In genomic region chr22:38872172-38872830, GRCh38 we compare ENCODE assay signal across 1 cellular context.
A peak's percentile ranks its signal among the peaks of the same experiment; 100 is the strongest.
TF ChIP-seq lines count a peak whose summit lies in the region.

CBX6 (minus strand) TSS chr22:38872216; CDS start chr22:38872190, 26 bp downstream.

TF ChIP-seq in HepG2, 621 proteins besides CTCF, POLR2A, EP300 and RAD21 (continued from another document and continues in another):
- no peak for TF ChIP-seq ZNF407 (CRISPR knock-in tag; IDR thresholded peaks at IDR 0.05; ENCODE audit: not compliant biosample characterization)
- TF ChIP-seq ZBTB14 (CRISPR knock-in tag; IDR thresholded peaks at IDR 0.05): peak; percentile 92
- TF ChIP-seq TBX2 (CRISPR knock-in tag; IDR thresholded peaks at IDR 0.05; ENCODE audit: borderline replicate concordance): peak; percentile 37; the same call in 1 of the 2 replicates
- no peak for TF ChIP-seq KAT7 (CRISPR knock-in tag; IDR thresholded peaks at IDR 0.05; ENCODE audit: borderline replicate concordance)
- 0 out of 2 replicates have a peak, but pooled peaks have one; percentile 41 for TF ChIP-seq ERF (CRISPR knock-in tag; IDR thresholded peaks at IDR 0.05)
- TF ChIP-seq MBD4 (IDR thresholded peaks at IDR 0.05; ENCODE audit: borderline replicate concordance, low read length): no peak
- TF ChIP-seq EED (CRISPR knock-in tag; IDR thresholded peaks at IDR 0.05): peak; percentile 72; the same call in 1 of the 2 replicates
- peak; percentile 86 for TF ChIP-seq TFAP4 (IDR thresholded peaks at IDR 0.05; ENCODE audit: borderline replicate concordance, low read depth)
- TF ChIP-seq ZNF350 (CRISPR knock-in tag; IDR thresholded peaks at IDR 0.05; ENCODE audit: borderline replicate concordance, low read depth): peak; percentile 40; the same call in 1 of the 2 replicates
- TF ChIP-seq RARA (CRISPR knock-in tag; IDR thresholded peaks at IDR 0.05): no peak
- no peak for TF ChIP-seq ZNF205 (CRISPR knock-in tag; IDR thresholded peaks at IDR 0.05)
- 0 out of 2 replicates have a peak, but pooled peaks have one; percentile 44 for TF ChIP-seq ZNF564 (CRISPR knock-in tag; IDR thresholded peaks at IDR 0.05)
- TF ChIP-seq RFX5 (IDR thresholded peaks at IDR 0.05; ENCODE audit: low read depth, low read length): peak; percentile 88
- TF ChIP-seq HINFP (CRISPR knock-in tag; IDR thresholded peaks at IDR 0.05; ENCODE audit: low read depth): 0 out of 2 replicates have a peak, but pooled peaks have one; percentile 24
- TF ChIP-seq, protein P1, sequence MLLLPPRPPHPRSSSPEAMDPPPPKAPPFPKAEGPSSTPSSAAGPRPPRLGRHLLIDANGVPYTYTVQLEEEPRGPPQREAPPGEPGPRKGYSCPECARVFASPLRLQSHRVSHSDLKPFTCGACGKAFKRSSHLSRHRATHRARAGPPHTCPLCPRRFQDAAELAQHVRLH (CRISPR knock-in tag; IDR thresholded peaks at IDR 0.05; ENCODE audit: borderline replicate concordance, low read depth): no peak
- TF ChIP-seq, protein P2, sequence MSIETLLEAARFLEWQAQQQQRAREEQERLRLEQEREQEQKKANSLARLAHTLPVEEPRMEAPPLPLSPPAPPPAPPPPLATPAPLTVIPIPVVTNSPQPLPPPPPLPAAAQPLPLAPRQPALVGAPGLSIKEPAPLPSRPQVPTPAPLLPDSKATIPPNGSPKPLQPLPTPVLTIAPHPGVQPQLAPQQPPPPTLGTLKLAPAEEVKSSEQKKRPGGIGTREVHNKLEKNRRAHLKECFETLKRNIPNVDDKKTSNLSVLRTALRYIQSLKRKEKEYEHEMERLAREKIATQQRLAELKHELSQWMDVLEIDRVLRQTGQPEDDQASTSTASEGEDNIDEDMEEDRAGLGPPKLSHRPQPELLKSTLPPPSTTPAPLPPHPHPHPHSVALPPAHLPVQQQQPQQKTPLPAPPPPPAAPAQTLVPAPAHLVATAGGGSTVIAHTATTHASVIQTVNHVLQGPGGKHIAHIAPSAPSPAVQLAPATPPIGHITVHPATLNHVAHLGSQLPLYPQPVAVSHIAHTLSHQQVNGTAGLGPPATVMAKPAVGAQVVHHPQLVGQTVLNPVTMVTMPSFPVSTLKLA (IDR thresholded peaks at IDR 0.05): no peak
- no peak for TF ChIP-seq ZNF512 (CRISPR knock-in tag; IDR thresholded peaks at IDR 0.05)
- TF ChIP-seq IRF9 (CRISPR knock-in tag; IDR thresholded peaks at IDR 0.05; ENCODE audit: borderline replicate concordance): peak; percentile 51; the same call in 1 of the 2 replicates
- TF ChIP-seq, protein P3, sequence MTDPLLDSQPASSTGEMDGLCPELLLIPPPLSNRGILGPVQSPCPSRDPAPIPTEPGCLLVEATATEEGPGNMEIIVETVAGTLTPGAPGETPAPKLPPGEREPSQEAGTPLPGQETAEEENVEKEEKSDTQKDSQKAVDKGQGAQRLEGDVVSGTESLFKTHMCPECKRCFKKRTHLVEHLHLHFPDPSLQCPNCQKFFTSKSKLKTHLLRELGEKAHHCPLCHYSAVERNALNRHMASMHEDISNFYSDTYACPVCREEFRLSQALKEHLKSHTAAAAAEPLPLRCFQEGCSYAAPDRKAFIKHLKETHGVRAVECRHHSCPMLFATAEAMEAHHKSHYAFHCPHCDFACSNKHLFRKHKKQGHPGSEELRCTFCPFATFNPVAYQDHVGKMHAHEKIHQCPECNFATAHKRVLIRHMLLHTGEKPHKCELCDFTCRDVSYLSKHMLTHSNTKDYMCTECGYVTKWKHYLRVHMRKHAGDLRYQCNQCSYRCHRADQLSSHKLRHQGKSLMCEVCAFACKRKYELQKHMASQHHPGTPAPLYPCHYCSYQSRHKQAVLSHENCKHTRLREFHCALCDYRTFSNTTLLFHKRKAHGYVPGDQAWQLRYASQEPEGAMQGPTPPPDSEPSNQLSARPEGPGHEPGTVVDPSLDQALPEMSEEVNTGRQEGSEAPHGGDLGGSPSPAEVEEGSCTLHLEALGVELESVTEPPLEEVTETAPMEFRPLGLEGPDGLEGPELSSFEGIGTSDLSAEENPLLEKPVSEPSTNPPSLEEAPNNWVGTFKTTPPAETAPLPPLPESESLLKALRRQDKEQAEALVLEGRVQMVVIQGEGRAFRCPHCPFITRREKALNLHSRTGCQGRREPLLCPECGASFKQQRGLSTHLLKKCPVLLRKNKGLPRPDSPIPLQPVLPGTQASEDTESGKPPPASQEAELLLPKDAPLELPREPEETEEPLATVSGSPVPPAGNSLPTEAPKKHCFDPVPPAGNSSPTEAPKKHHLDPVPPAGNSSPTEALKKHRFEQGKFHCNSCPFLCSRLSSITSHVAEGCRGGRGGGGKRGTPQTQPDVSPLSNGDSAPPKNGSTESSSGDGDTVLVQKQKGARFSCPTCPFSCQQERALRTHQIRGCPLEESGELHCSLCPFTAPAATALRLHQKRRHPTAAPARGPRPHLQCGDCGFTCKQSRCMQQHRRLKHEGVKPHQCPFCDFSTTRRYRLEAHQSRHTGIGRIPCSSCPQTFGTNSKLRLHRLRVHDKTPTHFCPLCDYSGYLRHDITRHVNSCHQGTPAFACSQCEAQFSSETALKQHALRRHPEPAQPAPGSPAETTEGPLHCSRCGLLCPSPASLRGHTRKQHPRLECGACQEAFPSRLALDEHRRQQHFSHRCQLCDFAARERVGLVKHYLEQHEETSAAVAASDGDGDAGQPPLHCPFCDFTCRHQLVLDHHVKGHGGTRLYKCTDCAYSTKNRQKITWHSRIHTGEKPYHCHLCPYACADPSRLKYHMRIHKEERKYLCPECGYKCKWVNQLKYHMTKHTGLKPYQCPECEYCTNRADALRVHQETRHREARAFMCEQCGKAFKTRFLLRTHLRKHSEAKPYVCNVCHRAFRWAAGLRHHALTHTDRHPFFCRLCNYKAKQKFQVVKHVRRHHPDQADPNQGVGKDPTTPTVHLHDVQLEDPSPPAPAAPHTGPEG (CRISPR knock-in tag; IDR thresholded peaks at IDR 0.05): no peak
- no peak for TF ChIP-seq GZF1 (CRISPR knock-in tag; IDR thresholded peaks at IDR 0.05)
- peak; percentile 78 for TF ChIP-seq MAZ (IDR thresholded peaks at IDR 0.05; ENCODE audit: borderline replicate concordance, low read depth, low read length)
- peak; percentile 95 for TF ChIP-seq MAZ (CRISPR knock-in tag; IDR thresholded peaks at IDR 0.05; ENCODE audit: low read depth)
- peak; percentile 58; the same call in 1 of the 2 replicates for TF ChIP-seq RAD51 (IDR thresholded peaks at IDR 0.05; ENCODE audit: borderline replicate concordance)
- TF ChIP-seq POLR2AphosphoS5 (IDR thresholded peaks at IDR 0.05; ENCODE audit: low read depth, low read length): peak; percentile 42; the same call in 1 of the 2 replicates
- TF ChIP-seq TEAD3 (CRISPR knock-in tag; optimal IDR thresholded peaks at IDR 0.05; ENCODE audit: borderline replicate concordance): peak; percentile 48
- 0 out of 4 replicates have a peak, but pooled peaks of 1 of the 2 experiments have one; percentile 1 for TF ChIP-seq MAFK (conservative IDR thresholded peaks at IDR 0.05 in 1 of 2, IDR thresholded peaks at IDR 0.05 in 1 of 2; ENCODE audit: low read length in 2 of 2)
- no peak for TF ChIP-seq MED13 (CRISPR knock-in tag; IDR thresholded peaks at IDR 0.05)
- peak; percentile 90 for TF ChIP-seq RFXAP (CRISPR knock-in tag; IDR thresholded peaks at IDR 0.05; ENCODE audit: borderline replicate concordance)
- TF ChIP-seq NFKB2 (CRISPR knock-in tag; IDR thresholded peaks at IDR 0.05; ENCODE audit: borderline replicate concordance): peak; percentile 53; the same call in 1 of the 2 replicates
- no peak for TF ChIP-seq ZSCAN20 (CRISPR knock-in tag; IDR thresholded peaks at IDR 0.05; ENCODE audit: borderline replicate concordance)
- 0 out of 2 replicates have a peak, but pooled peaks have one; percentile 14 for TF ChIP-seq ZBTB38 (CRISPR knock-in tag; IDR thresholded peaks at IDR 0.05)
- TF ChIP-seq NCOA5 (CRISPR knock-in tag; IDR thresholded peaks at IDR 0.05): no peak
- no peak for TF ChIP-seq ZFP82 (CRISPR knock-in tag; IDR thresholded peaks at IDR 0.05; ENCODE audit: borderline replicate concordance)
- TF ChIP-seq SMC3 (IDR thresholded peaks at IDR 0.05; ENCODE audit: low read length): no peak
